ENCODE assay signal across 13 cellular contexts in the genomic region with DNA sequence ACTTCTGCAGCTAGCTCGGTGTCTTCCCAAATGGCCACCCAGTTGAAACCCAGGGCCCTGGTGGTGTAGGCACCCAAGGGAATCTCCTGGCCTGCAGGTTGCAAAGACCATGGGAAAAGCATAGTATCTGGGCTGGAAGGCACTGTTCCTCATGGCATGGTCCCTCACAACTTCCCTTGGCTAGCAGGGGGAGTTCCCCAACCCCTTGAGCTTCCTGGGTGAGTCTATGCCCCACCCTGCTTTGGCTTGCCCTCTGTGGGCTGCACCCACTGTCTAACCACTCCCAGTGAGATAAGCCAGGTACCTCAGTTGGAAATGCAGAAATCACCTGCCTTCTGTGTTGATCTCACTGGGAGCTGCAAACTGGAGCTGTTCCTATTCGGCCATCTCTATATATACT. TPM values are rescaled to one million over a fixed set of nuclear protein-coding genes. Genes with fewer than 3 reads are reported as not detected.
"Had no signal": no experiment of that assay in that cellular context is flagged by ENCODE, and none has a peak within 500 bp of the region (broad histone marks: within the 10 kb centered on the region; RNA-seq: fewer than 3 reads in every experiment).

No MANE protein-coding gene starts in this region.

RNA-seq across cellular contexts. Expression of a gene that starts 18.3 kb away (rescaled TPM):
- total RNA-seq: naive thymus-derived CD8-positive, alpha-beta T cell; natural killer cell treated with Interleukin-12 subunit alpha and Interleukin-12 subunit beta and Interleukin-15 and Interleukin-18, amount 100 ng/mL, for 72 hours; omental fat pad; osteocyte; posterior vena cava; pulmonary artery endothelial cell; right atrium auricular region; smooth muscle cell; spleen; suprapubic skin; upper lobe of right lung; uterus had no signal
- polyA plus RNA-seq: naive thymus-derived CD8-positive, alpha-beta T cell; smooth muscle cell; urinary bladder had no signal
